Comparison of ENCODE assay signal across 8 cellular contexts in the genomic region with DNA sequence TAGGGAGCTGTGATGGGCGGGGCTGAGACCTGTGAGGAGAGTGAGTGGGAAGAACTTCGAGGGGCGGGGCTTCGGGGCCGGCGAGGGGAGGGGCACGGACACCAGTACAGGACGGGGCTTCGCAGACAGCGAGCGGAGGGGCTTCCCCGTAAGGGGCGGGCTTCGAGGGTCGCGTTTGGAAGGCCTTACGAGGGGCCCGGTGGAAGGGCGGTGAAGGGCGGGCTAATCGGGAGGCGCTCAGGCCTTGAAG. TPM values are rescaled to one million over a fixed set of nuclear protein-coding genes. Genes with fewer than 3 reads are reported as not detected.
DNase-seq lines count a peak whose midpoint lies in the region; ATAC-seq and TF ChIP-seq lines count a peak whose summit lies in the region.

No MANE protein-coding gene starts in this region.

- TF ChIP-seq CTCF in fibroblast of pulmonary artery (IDR thresholded peaks at IDR 0.05; ENCODE audit: low read length, missing control alignments): no peak
- no peak for TF ChIP-seq CTCF in neural progenitor cell (IDR thresholded peaks at IDR 0.05)

- H3K27ac Mint-ChIP-seq in activated T-helper 2 cell treated with anti-CD3 and anti-CD28 coated beads, Interferon-gamma antibody, Interleukin-2, Interleukin-4, amounts not matched to agents 10 μg/mL and 5 μg/mL and 100 μg/mL, durations not matched to agents 14 hours and 24 hours and 36 hours: peak overlapping the region; percentile 98
- H3K27ac Mint-ChIP-seq in neural progenitor cell: peak overlapping the region; percentile 98

- H3K27ac ChIP-seq in neural progenitor cell: no peak overlapping the region
- peak overlapping the region; percentile 95 for H3K27ac ChIP-seq in stomach smooth muscle (ENCODE audit: low read length)

- peak overlapping the region; percentile 89 for H3K4me3 Mint-ChIP-seq in activated T-helper 2 cell treated with anti-CD3 and anti-CD28 coated beads, Interferon-gamma antibody, Interleukin-2, Interleukin-4, amounts not matched to agents 10 μg/mL and 5 μg/mL and 100 μg/mL, durations not matched to agents 14 hours and 24 hours and 36 hours (ENCODE audit: low read depth)
- peak overlapping the region; percentile 91 for H3K4me3 Mint-ChIP-seq in neural progenitor cell

- no peaks in the 10 kb centered on the region for H3K79me2 ChIP-seq in neural progenitor cell (ENCODE audit: low read depth)

- H3K4me3 ChIP-seq in fibroblast of pulmonary artery (replicated peaks; ENCODE audit: low read depth, low read length) (peak overlapping the region; percentile 62), neural progenitor cell (peak overlapping the region; percentile 42), stomach smooth muscle (ENCODE audit: low read length in 2 of 2) (peak overlapping the region; percentile 74 to 77)

- H3K4me1 Mint-ChIP-seq in activated T-helper 2 cell treated with anti-CD3 and anti-CD28 coated beads, Interferon-gamma antibody, Interleukin-2, Interleukin-4, amounts not matched to agents 10 μg/mL and 5 μg/mL and 100 μg/mL, durations not matched to agents 14 hours and 24 hours and 36 hours (ENCODE audit: low read depth): peaks cover 38% of the 10 kb centered on the region
- peaks cover 57% of the 10 kb centered on the region for H3K4me1 Mint-ChIP-seq in neural progenitor cell

- H3K9me3 ChIP-seq in neural progenitor cell (ENCODE audit: low read depth) (no peaks in the 10 kb centered on the region), stomach smooth muscle (ENCODE audit: control insufficient read depth in 2 of 2, low read length in 2 of 2) (no peaks in the 10 kb centered on the region)

- H3K36me3 Mint-ChIP-seq in activated T-helper 2 cell treated with anti-CD3 and anti-CD28 coated beads, Interferon-gamma antibody, Interleukin-2, Interleukin-4, amounts not matched to agents 10 μg/mL and 5 μg/mL and 100 μg/mL, durations not matched to agents 14 hours and 24 hours and 36 hours (ENCODE audit: low read depth): peaks cover 10% of the 10 kb centered on the region
- H3K36me3 Mint-ChIP-seq in neural progenitor cell: no peaks in the 10 kb centered on the region

- peak overlapping the region; percentile 68 for H3K4me2 ChIP-seq in neural progenitor cell

- H3K36me3 ChIP-seq in neural progenitor cell (no peaks in the 10 kb centered on the region), stomach smooth muscle (ENCODE audit: control insufficient read depth in 2 of 2, insufficient read depth in 2 of 2, low read length in 2 of 2) (no peaks in the 10 kb centered on the region)

- no peaks in the 10 kb centered on the region for H3K9me3 Mint-ChIP-seq in activated T-helper 2 cell treated with anti-CD3 and anti-CD28 coated beads, Interferon-gamma antibody, Interleukin-2, Interleukin-4, amounts not matched to agents 10 μg/mL and 5 μg/mL and 100 μg/mL, durations not matched to agents 14 hours and 24 hours and 36 hours
- H3K9me3 Mint-ChIP-seq in neural progenitor cell: no peaks in the 10 kb centered on the region

- DNase-seq in COLO668 (lab: John Stamatoyannopoulos, UW; ENCODE audit: unreplicated experiment) (peak; percentile 95), LHCN-M2 (ENCODE audit: low read depth) (peak; percentile 26), RPMI8226 (peak; percentile 92), fibroblast of pulmonary artery (ENCODE audit: low read depth) (peak; percentile 93), neural progenitor cell (ENCODE audit: low spot score) (peak; percentile 99)
- peak; percentile 96 for DNase-seq in activated T-helper 2 cell treated with anti-CD3 and anti-CD28 coated beads, Interferon-gamma antibody, Interleukin-2, Interleukin-4, amounts not matched to agents 10 μg/mL and 5 μg/mL and 100 μg/mL, durations not matched to agents 14 hours and 24 hours and 36 hours (ENCODE audit: low spot score)

- H3F3A ChIP-seq in neural progenitor cell (ENCODE audit: low read depth): peaks cover 20% of the 10 kb centered on the region

- no peaks in the 10 kb centered on the region for H4K20me1 ChIP-seq in neural progenitor cell (ENCODE audit: low read depth)

- H3K4me1 ChIP-seq in neural progenitor cell (no peaks in the 10 kb centered on the region), stomach smooth muscle (ENCODE audit: control insufficient read depth, insufficient read depth, low read length) (peaks cover 35% of the 10 kb centered on the region)

- H2AFZ ChIP-seq in neural progenitor cell (replicated peaks): peak overlapping the region; percentile 6

- H3K27me3 Mint-ChIP-seq in activated T-helper 2 cell treated with anti-CD3 and anti-CD28 coated beads, Interferon-gamma antibody, Interleukin-2, Interleukin-4, amounts not matched to agents 10 μg/mL and 5 μg/mL and 100 μg/mL, durations not matched to agents 14 hours and 24 hours and 36 hours (ENCODE audit: low read depth): no peaks in the 10 kb centered on the region
- H3K27me3 Mint-ChIP-seq in neural progenitor cell (ENCODE audit: insufficient read depth, low read depth): peaks cover 6% of the 10 kb centered on the region

- peak; percentile 39 for ATAC-seq in GM21619 (IDR thresholded peaks at IDR 0.05; ENCODE audit: unreplicated experiment)

- intact Hi-C loops in activated T-helper 2 cell treated with anti-CD3 and anti-CD28 coated beads, Interferon-gamma antibody, Interleukin-2, Interleukin-4, amounts not matched to agents 10 μg/mL and 5 μg/mL and 100 μg/mL, durations not matched to agents 14 hours and 24 hours and 36 hours (cut with micrococcal nuclease): loop anchor here (2.0 to 10.0 kb wide), 6 partner anchors 42 to 551 kb away; partner anchors contain the start of genes CARD8, DBP, GRWD1 and LMTK3

- H3K27me3 ChIP-seq in neural progenitor cell: peaks cover 8% of the 10 kb centered on the region
- no peaks in the 10 kb centered on the region for H3K27me3 ChIP-seq in stomach smooth muscle (ENCODE audit: control insufficient read depth in 1 of 2, insufficient read depth in 2 of 2, low read length in 2 of 2)

- H3K9ac ChIP-seq in neural progenitor cell: no peak overlapping the region
- H3K9ac ChIP-seq in stomach smooth muscle (ENCODE audit: low read length in 2 of 2): peak overlapping the region; percentile 90

RNA-seq across cellular contexts. Expression of gene EMP3, which starts 4.1 kb away (rescaled TPM):
- 184 and 258 TPM in 2 replicates for total RNA-seq in LHCN-M2 (2014; rRNA removed)
- polyA plus RNA-seq in LHCN-M2 (2012): 937 TPM
- total RNA-seq in activated T-helper 2 cell treated with anti-CD3 and anti-CD28 coated beads, Interferon-gamma antibody, Interleukin-2, Interleukin-4, amounts not matched to agents 10 μg/mL and 5 μg/mL and 100 μg/mL, durations not matched to agents 14 hours and 24 hours and 36 hours: 318 and 329 TPM in 2 replicates
- 1.2 and 10.7 TPM in 2 replicates for total RNA-seq in neural progenitor cell (ENCODE audit: low replicate concordance)

RNA-seq across cellular contexts. Expression of gene TMEM143, which starts 42.4 kb away (rescaled TPM):
- total RNA-seq in LHCN-M2 (2014; rRNA removed): 7.3 and 7.6 TPM in 2 replicates
- polyA plus RNA-seq in LHCN-M2 (2012): 5.8 TPM
- 12.8 and 13.1 TPM in 2 replicates for total RNA-seq in activated T-helper 2 cell treated with anti-CD3 and anti-CD28 coated beads, Interferon-gamma antibody, Interleukin-2, Interleukin-4, amounts not matched to agents 10 μg/mL and 5 μg/mL and 100 μg/mL, durations not matched to agents 14 hours and 24 hours and 36 hours
- total RNA-seq in neural progenitor cell (ENCODE audit: low replicate concordance): 3.1 and 9.4 TPM in 2 replicates

RNA-seq across cellular contexts. Expression of gene SYNGR4, which starts 42.9 kb away (rescaled TPM):
- not detected in 2 replicates for total RNA-seq in LHCN-M2 (2014; rRNA removed)
- polyA plus RNA-seq in LHCN-M2 (2012): not detected
- total RNA-seq in activated T-helper 2 cell treated with anti-CD3 and anti-CD28 coated beads, Interferon-gamma antibody, Interleukin-2, Interleukin-4, amounts not matched to agents 10 μg/mL and 5 μg/mL and 100 μg/mL, durations not matched to agents 14 hours and 24 hours and 36 hours: not detected in 2 replicates
- not detected in 2 replicates for total RNA-seq in neural progenitor cell (ENCODE audit: low replicate concordance)

RNA-seq across cellular contexts. Expression of gene ZNF114, which starts 51.4 kb away (rescaled TPM):
- 0.13 TPM in 1 of 2 replicates, not detected in the other for total RNA-seq in LHCN-M2 (2014; rRNA removed)
- 0.16 TPM for polyA plus RNA-seq in LHCN-M2 (2012)
- 0.37 and 0.94 TPM in 2 replicates for total RNA-seq in activated T-helper 2 cell treated with anti-CD3 and anti-CD28 coated beads, Interferon-gamma antibody, Interleukin-2, Interleukin-4, amounts not matched to agents 10 μg/mL and 5 μg/mL and 100 μg/mL, durations not matched to agents 14 hours and 24 hours and 36 hours
- total RNA-seq in neural progenitor cell (ENCODE audit: low replicate concordance): 5.4 and 6.0 TPM in 2 replicates

Comparison
In these comparisons a context has a peak if more than half of its experiments do, and no peak if none do; other contexts are left out.
1. DNase-seq: peak in every context shown above with its lines; median percentile 99 in neural progenitor cell; 96 in activated T-helper 2 cell treated with anti-CD3 and anti-CD28 coated beads, Interferon-gamma antibody, Interleukin-2, Interleukin-4, amounts not matched to agents 10 μg/mL and 5 μg/mL and 100 μg/mL, durations not matched to agents 14 hours and 24 hours and 36 hours; 95 in COLO668; 93 in fibroblast of pulmonary artery; 92 in RPMI8226; 26 in LHCN-M2.
2. RNA of gene EMP3, which starts 4.1 kb away (total RNA-seq): 318 to 329 TPM in activated T-helper 2 cell treated with anti-CD3 and anti-CD28 coated beads, Interferon-gamma antibody, Interleukin-2, Interleukin-4, amounts not matched to agents 10 μg/mL and 5 μg/mL and 100 μg/mL, durations not matched to agents 14 hours and 24 hours and 36 hours and 184 to 258 TPM in LHCN-M2; 1.2 to 10.7 TPM in neural progenitor cell; every median in the first group is over 10 times any median in the second.
3. Peak in every context shown above with its lines, with median percentiles within 50 percentile points of each other: H3K4me3 ChIP-seq.